Comparison of ENCODE assay signal across 23 cellular contexts in the genomic region with DNA sequence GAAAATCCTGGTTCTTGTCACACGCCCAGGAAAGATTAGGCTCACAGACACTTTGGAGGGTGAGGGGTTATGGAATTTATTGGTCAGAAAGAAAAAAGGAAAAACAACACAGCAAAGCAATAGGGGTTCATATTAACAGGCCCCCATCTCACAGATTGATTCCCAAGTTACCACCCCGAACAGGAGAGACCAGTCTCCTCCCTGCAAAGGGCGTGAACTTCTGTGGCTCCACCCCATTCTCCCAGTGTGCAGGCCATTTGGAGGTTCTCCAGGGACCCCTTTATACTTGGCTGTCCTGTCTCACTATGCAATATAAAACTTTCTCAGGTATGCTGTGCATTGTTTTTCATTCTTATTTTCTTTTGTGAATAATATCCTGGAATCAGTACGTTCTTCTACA.
"Had no signal": no experiment of that assay in that cellular context is flagged by ENCODE, and none has a peak within 500 bp of the region (broad histone marks: within the 10 kb centered on the region; RNA-seq: fewer than 3 reads in every experiment).

No MANE protein-coding gene starts in this region.

- H3K36me3 ChIP-seq: gastroesophageal sphincter, spleen, thoracic aorta, upper lobe of left lung, WERI-Rb-1 had no signal

- H3K9me3 ChIP-seq: gastroesophageal sphincter, spleen, thoracic aorta, upper lobe of left lung had no signal

- H3K9me3 Mint-ChIP-seq: activated naive CD4-positive, alpha-beta T cell treated with anti-CD3 and anti-CD28 coated beads, Interleukin-2, amount 50 U/mL, for 24 hours; brain; dendritic cell treated with granulocyte-macrophage colony-stimulating factor and Interleukin-4, amounts not matched to agents 40 ng/mL and 50 ng/mL, for 4 days had no signal

- H3K27ac Mint-ChIP-seq: activated naive CD4-positive, alpha-beta T cell treated with anti-CD3 and anti-CD28 coated beads, Interleukin-2, amount 50 U/mL, for 24 hours; brain; dendritic cell treated with granulocyte-macrophage colony-stimulating factor and Interleukin-4, amounts not matched to agents 40 ng/mL and 50 ng/mL, for 4 days had no signal

- H3K4me1 Mint-ChIP-seq: activated naive CD4-positive, alpha-beta T cell treated with anti-CD3 and anti-CD28 coated beads, Interleukin-2, amount 50 U/mL, for 24 hours had no signal

- H3K27me3 Mint-ChIP-seq: brain had no signal

- DNase-seq: activated CD4-positive, alpha-beta T cell treated with anti-CD3 and anti-CD28 coated beads for 1 hour; activated gamma-delta T cell treated with Interleukin-2 at 50 U/mL for 16 hours; activated T-cell treated with anti-CD3 and anti-CD28 coated beads, Interleukin-2, amount 50 U/mL, for 1 hour; anterior cingulate cortex; effector CD4-positive, alpha-beta T cell; head of caudate nucleus; hypothalamus; left colon; mesenchymal stem cell; nucleus accumbens; spleen; stimulated activated CD4-positive, alpha-beta T cell treated with anti-CD3 and anti-CD28 coated beads, Interleukin-4, amount 100 ng/mL, for 1 hour; stimulated activated naive CD4-positive, alpha-beta T cell; T-helper 1 cell; upper lobe of left lung; WERI-Rb-1 had no signal

- H3K27me3 ChIP-seq: gastroesophageal sphincter, upper lobe of left lung had no signal

- H3K36me3 Mint-ChIP-seq: activated naive CD4-positive, alpha-beta T cell treated with anti-CD3 and anti-CD28 coated beads, Interleukin-2, amount 50 U/mL, for 24 hours had no signal

- H3K4me3 Mint-ChIP-seq: activated naive CD4-positive, alpha-beta T cell treated with anti-CD3 and anti-CD28 coated beads, Interleukin-2, amount 50 U/mL, for 24 hours; dendritic cell treated with granulocyte-macrophage colony-stimulating factor and Interleukin-4, amounts not matched to agents 40 ng/mL and 50 ng/mL, for 4 days had no signal

- H3K4me1 ChIP-seq: spleen, upper lobe of left lung had no signal

- ATAC-seq: esophagus mucosa, gastroesophageal sphincter, left colon, sciatic nerve had no signal

- H3K4me3 ChIP-seq: gastroesophageal sphincter, spleen, thoracic aorta, upper lobe of left lung had no signal

- H3K27ac ChIP-seq: spleen, thoracic aorta, upper lobe of left lung, WERI-Rb-1 had no signal
